Comparison of ENCODE assay signal across 9 cellular contexts in the genomic region with DNA sequence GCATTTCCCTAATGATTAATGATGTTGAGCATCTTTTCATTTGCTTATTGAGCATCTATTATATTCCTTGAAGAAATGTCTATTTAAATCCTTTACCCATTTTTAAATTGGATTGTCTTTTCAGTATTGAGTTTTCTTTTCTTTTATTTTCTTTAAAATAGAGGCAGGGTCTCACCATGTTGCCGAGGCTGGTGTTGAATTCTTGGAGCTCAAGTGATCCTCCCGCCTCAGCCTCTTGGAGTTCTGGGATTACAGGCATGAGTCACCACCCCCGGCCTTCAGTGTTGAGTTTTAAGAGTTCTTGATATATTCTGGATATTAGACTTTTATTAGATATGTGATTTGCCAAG.
"Had no signal": no experiment of that assay in that cellular context is flagged by ENCODE, and none has a peak within 500 bp of the region (broad histone marks: within the 10 kb centered on the region; RNA-seq: fewer than 3 reads in every experiment).

No MANE protein-coding gene starts in this region.

- H3K4me1 Mint-ChIP-seq: IgD-negative memory B cell had no signal

- H3K27ac Mint-ChIP-seq: HFFc6, IgD-negative memory B cell had no signal

- H3K36me3 ChIP-seq: HAP-1 had no signal

- H3K27me3 Mint-ChIP-seq: IgD-negative memory B cell had no signal

- H3K4me3 Mint-ChIP-seq: HFFc6, IgD-negative memory B cell had no signal

- H3K4me1 ChIP-seq: HAP-1 had no signal

- ATAC-seq: HCT116 had no signal

- H3K4me3 ChIP-seq: GM23248, HAP-1 had no signal

- H3K4me2 ChIP-seq: KMS-11 had no signal

- DNase-seq: GM23248, GOT3, H7, HFFc6, KBM-7 had no signal

- H3K27ac ChIP-seq: GM23248, KMS-11 had no signal
